In genomic region chr19:5463959-5464358, GRCh38 we compare ENCODE assay signal across 27 cellular contexts. TPM values are rescaled to one million over a fixed set of nuclear protein-coding genes. Genes with fewer than 3 reads are reported as not detected.
DNase-seq lines count a peak whose midpoint lies in the region; ATAC-seq, FAIRE-seq and TF ChIP-seq lines count a peak whose summit lies in the region.
"Had no signal": no experiment of that assay in that cellular context is flagged by ENCODE, and none has a peak within 500 bp of the region (broad histone marks: within the 10 kb centered on the region; RNA-seq: fewer than 3 reads in every experiment).

No MANE protein-coding gene starts in this region.

- TF ChIP-seq EP300 in HepG2 (IDR thresholded peaks at IDR 0.05; ENCODE audit: low read depth in 2 of 2, low read length in 2 of 2), result no peak; a peak in 1 of 4 replicates
- no peak for TF ChIP-seq EP300 in HepG2 (CRISPR knock-in tag; IDR thresholded peaks at IDR 0.05; ENCODE audit: borderline replicate concordance)

- no peak overlapping the region for H3K9ac ChIP-seq in HepG2 (ENCODE audit: insufficient read depth, low read depth, low read length)
- H3K9ac ChIP-seq: BLaER1 had no signal

- H3K4me1 Mint-ChIP-seq in Caco-2 (ENCODE audit: low read depth, unreplicated experiment), result peaks cover 29% of the 10 kb centered on the region
- H3K4me1 Mint-ChIP-seq in progenitor cell of endocrine pancreas (ENCODE audit: low read depth), result peaks cover 22% of the 10 kb centered on the region
- H3K4me1 Mint-ChIP-seq: CD4-positive, alpha-beta memory T cell; CD4-positive, CD25-positive, alpha-beta regulatory T cell; CD8-positive, alpha-beta memory T cell had no signal

- CTCF ChIA-PET in Caco-2 (lab: Charles Lee), result no interaction called here
- CTCF ChIA-PET in HepG2 (lab: Yijun Ruan, JAX; ENCODE audit: low intra/inter-chr PET ratio, low total read pairs), result no interaction called here
- CTCF ChIA-PET in RWPE1 (lab: Yijun Ruan, JAX), result interaction anchor here (0.6 kb wide), 1 partner anchor 41 kb away, joined by 3 read pairs; no protein-coding TSS in a partner anchor

- H3K27ac ChIP-seq in HepG2 (ENCODE audit: extremely low read length, insufficient read depth, low read length) (no peak overlapping the region), foreskin keratinocyte (no peak overlapping the region), RWPE1 (no peak overlapping the region)
- H3K27ac ChIP-seq: 22Rv1, A549, BLaER1 had no signal

- no peak for TF ChIP-seq POLR2A in HepG2 (IDR thresholded peaks at IDR 0.05; ENCODE audit: insufficient read depth in 1 of 2, low read depth in 2 of 2, low read length in 2 of 2)

- peaks cover 26% of the 10 kb centered on the region for H3K4me1 ChIP-seq in Caco-2
- H3K4me1 ChIP-seq in HepG2 (ENCODE audit: insufficient read depth, low read length), result peaks cover 44% of the 10 kb centered on the region
- H3K4me1 ChIP-seq in foreskin keratinocyte, result no peaks in the 10 kb centered on the region
- H3K4me1 ChIP-seq: A549, BE2C had no signal

- peak; percentile 21 for FAIRE-seq in HepG2 (lab: Jason Lieb, UNC)
- FAIRE-seq: A549, D721Med, G401.6, GM12891, GM18507 had no signal

- H3K79me2 ChIP-seq in HepG2 (ENCODE audit: insufficient read depth, low read length), result no peaks in the 10 kb centered on the region

- H4K20me1 ChIP-seq in HepG2 (ENCODE audit: insufficient read depth, low read length), result no peaks in the 10 kb centered on the region
- H4K20me1 ChIP-seq: BLaER1 had no signal

- H3K4me3 Mint-ChIP-seq in Caco-2 (ENCODE audit: unreplicated experiment), result peak overlapping the region; percentile 21
- H3K4me3 Mint-ChIP-seq in progenitor cell of endocrine pancreas (ENCODE audit: low read depth), result peak overlapping the region; percentile 17
- H3K4me3 Mint-ChIP-seq: CD14-positive monocyte; CD4-positive, alpha-beta memory T cell; CD4-positive, CD25-positive, alpha-beta regulatory T cell; CD8-positive, alpha-beta memory T cell had no signal

- 4% methylated on average over 3 of the region's 3 CpGs for WGBS in HepG2 (ENCODE audit: low lambda C conversion rate)

- H3K27me3 Mint-ChIP-seq in Caco-2 (ENCODE audit: insufficient read depth, unreplicated experiment) (no peaks in the 10 kb centered on the region), progenitor cell of endocrine pancreas (peaks cover 12% of the 10 kb centered on the region)
- H3K27me3 Mint-ChIP-seq: CD4-positive, CD25-positive, alpha-beta regulatory T cell had no signal

- no peaks in the 10 kb centered on the region for H3K27me3 ChIP-seq in Caco-2 (replicated peaks; ENCODE audit: control insufficient read depth, insufficient read depth, low read length)
- H3K27me3 ChIP-seq in HepG2 (ENCODE audit: control insufficient read depth in 1 of 2, insufficient read depth in 2 of 2, low read length in 2 of 2), result peaks cover 0 to 11% of the 10 kb centered on the region in 2 experiments; a peak in 4 of 5 replicates
- peaks cover 11% of the 10 kb centered on the region for H3K27me3 ChIP-seq in foreskin keratinocyte
- H3K27me3 ChIP-seq: BE2C, BLaER1 had no signal

- H3K9me3 ChIP-seq in Caco-2 (0 out of 2 replicates have a peak, but pooled peaks cover 5% of the 10 kb centered on the region), HepG2 (ENCODE audit: low read length) (no peaks in the 10 kb centered on the region)
- H3K9me3 ChIP-seq: A549, BE2C had no signal

- POLR2A ChIA-PET in Caco-2 (lab: Charles Lee) (no interaction called here), HepG2 (lab: Yijun Ruan, JAX) (no interaction called here), RWPE1 (lab: Yijun Ruan, JAX; ENCODE audit: low non-redundant PET) (no interaction called here)

- BruUV-seq in Caco-2 (replicated peaks; lab: Mats Ljungman, UMichigan) (no TSS peak), HepG2 (replicated peaks; lab: Mats Ljungman, UMichigan) (no TSS peak)

- TF ChIP-seq CTCF in Caco-2 (IDR thresholded peaks at IDR 0.05; ENCODE audit: insufficient read depth in 1 of 2, low read depth in 1 of 2, low read length in 1 of 2, severe bottlenecking in 1 of 2, unreplicated experiment in 1 of 2) (no peak), HepG2 (CRISPR knock-in tag; IDR thresholded peaks at IDR 0.05) (no peak), progenitor cell of endocrine pancreas (IDR thresholded peaks at IDR 0.05; ENCODE audit: unreplicated experiment) (no peak), foreskin keratinocyte (conservative IDR thresholded peaks at IDR 0.05) (no peak), RWPE1 (conservative IDR thresholded peaks at IDR 0.05; ENCODE audit: low read depth) (no peak)

- peak overlapping the region; percentile 19; the same call in 1 of the 2 replicates for H3K4me2 ChIP-seq in HepG2 (ENCODE audit: low read depth, low read length)
- H3K4me2 ChIP-seq: A549, BLaER1 had no signal

- no peak for ATAC-seq in HepG2
- no peak for ATAC-seq in foreskin keratinocyte
- ATAC-seq in left ventricle myocardium superior, result no peak
- ATAC-seq: A549 had no signal

- H3K36me3 Mint-ChIP-seq in Caco-2 (ENCODE audit: insufficient read depth, unreplicated experiment) (no peaks in the 10 kb centered on the region), progenitor cell of endocrine pancreas (ENCODE audit: insufficient read depth) (no peaks in the 10 kb centered on the region)
- H3K36me3 Mint-ChIP-seq: CD14-positive monocyte; CD4-positive, alpha-beta memory T cell; CD4-positive, CD25-positive, alpha-beta regulatory T cell; CD8-positive, alpha-beta memory T cell had no signal

- TF ChIP-seq RAD21 in HepG2 (CRISPR knock-in tag; IDR thresholded peaks at IDR 0.05), result no peak

- DNase-seq in Caco-2 (peak; percentile 69 to 72), HuH-7.5 (ENCODE audit: low spot score) (peak; percentile 60), HepG2 (ENCODE audit: low spot score) (peak; percentile 46), progenitor cell of endocrine pancreas (ENCODE audit: low spot score, unreplicated experiment) (no peak), foreskin keratinocyte (no peak), RWPE1 (ENCODE audit: low spot score) (no peak), left ventricle myocardium superior (no peak)
- DNase-seq: ACHN; BE2C; C1 segment of cervical spinal cord; Calu3; CD4-positive, alpha-beta memory T cell; CD4-positive, CD25-positive, alpha-beta regulatory T cell; CD8-positive, alpha-beta memory T cell; COR-L47; DMS79 treated with DMSO at 0.1 percent for 48 hours; GF-D8 had no signal

- H3K4me3 ChIP-seq in Caco-2 (ENCODE audit: low read depth, low read length) (no peak overlapping the region), HepG2 (replicated peaks in 1 of 3; ENCODE audit: insufficient read depth in 1 of 3, low read depth in 2 of 3, low read length in 3 of 3) (no peak overlapping the region)
- H3K4me3 ChIP-seq: A549, BLaER1 had no signal

- peaks cover 9% of the 10 kb centered on the region for H3K9me3 Mint-ChIP-seq in Caco-2 (ENCODE audit: unreplicated experiment)
- H3K9me3 Mint-ChIP-seq in progenitor cell of endocrine pancreas (ENCODE audit: low read depth), result peaks cover 7% of the 10 kb centered on the region

- H3K36me3 ChIP-seq in Caco-2 (ENCODE audit: control insufficient read depth, insufficient read depth, low read length), result no peaks in the 10 kb centered on the region
- no peaks in the 10 kb centered on the region for H3K36me3 ChIP-seq in HepG2 (replicated peaks in 1 of 2; ENCODE audit: control insufficient read depth in 1 of 2, insufficient read depth in 2 of 2, low read length in 2 of 2)
- H3K36me3 ChIP-seq: BE2C, BLaER1 had no signal

- in situ Hi-C loops in HepG2 (cut with HindIII; ENCODE audit: extremely low pct_ligation_motif_present, low pct_unique_long_range_greater_than_20kb), result no loop called here

- no peak overlapping the region for H2AFZ ChIP-seq in HepG2 (ENCODE audit: low read length)

- intact Hi-C loops in Caco-2 (cut with micrococcal nuclease; ENCODE audit: unreplicated experiment), result no loop called here
- intact Hi-C loops in HepG2 (cut with micrococcal nuclease; ENCODE audit: unreplicated experiment), result no loop called here
- intact Hi-C loops in left ventricle myocardium superior (cut with micrococcal nuclease), result no loop called here

- H3K27ac Mint-ChIP-seq in Caco-2 (ENCODE audit: unreplicated experiment), result peak overlapping the region; percentile 48
- H3K27ac Mint-ChIP-seq in progenitor cell of endocrine pancreas, result peak overlapping the region; percentile 15
- H3K27ac Mint-ChIP-seq: CD4-positive, alpha-beta memory T cell; CD4-positive, CD25-positive, alpha-beta regulatory T cell; CD8-positive, alpha-beta memory T cell had no signal

TF ChIP-seq in HepG2, 621 proteins besides CTCF, POLR2A, EP300 and RAD21 (continues in another document):
- TF ChIP-seq ZNF589 (CRISPR knock-in tag; conservative IDR thresholded peaks at IDR 0.05) (no peak), ZNF10 (CRISPR knock-in tag; IDR thresholded peaks at IDR 0.05; ENCODE audit: borderline replicate concordance, low read depth) (no peak), GATA4 (IDR thresholded peaks at IDR 0.05; ENCODE audit: borderline replicate concordance, low read depth) (peak; percentile 76)

RNA-seq across cellular contexts. Expression of gene ZNRF4, which starts 8.7 kb away (rescaled TPM):
- total RNA-seq in Caco-2 (2022) (not detected in 2 replicates), HepG2 (2016; rRNA removed; fragmentation: Illumina TruSeq; extraction: Trizol) (not detected in 2 replicates), progenitor cell of endocrine pancreas (not detected in 2 replicates), foreskin keratinocyte (not detected in 2 replicates), left ventricle myocardium superior (not detected)
- not detected in 2 replicates for total RNA-seq in HepG2 (2016; cell fraction: cytosol; rRNA removed; fragmentation: Illumina TruSeq; extraction: Trizol; ENCODE audit: low read depth)
- total RNA-seq in HepG2 (2016; cell fraction: insoluble cytoplasmic fraction; rRNA removed; fragmentation: Illumina TruSeq; extraction: Trizol), result not detected in 2 replicates
- not detected in 2 replicates for total RNA-seq in HepG2 (2016; cell fraction: membrane; rRNA removed; fragmentation: Illumina TruSeq; extraction: Trizol)
- not detected in 2 replicates for total RNA-seq in HepG2 (2016; cell fraction: nucleus; rRNA removed; fragmentation: Illumina TruSeq; extraction: Trizol)
- polyA plus RNA-seq in HepG2 (2011; rRNA removed) (not detected in 2 replicates), foreskin keratinocyte (not detected in 2 replicates)
- not detected in 2 replicates for polyA plus RNA-seq in HepG2 (2011; cell fraction: cytosol; rRNA removed)
- not detected in 2 replicates for polyA plus RNA-seq in HepG2 (2011; cell fraction: nucleus; rRNA removed)
- polyA plus RNA-seq in HepG2 (2012), result not detected in 2 replicates
- not detected in 2 replicates for polyA plus RNA-seq in HepG2 (2016; cell fraction: cytosol; fragmentation: Illumina TruSeq; extraction: Trizol; ENCODE audit: low read depth)
- not detected in 2 replicates for polyA plus RNA-seq in HepG2 (2016; cell fraction: insoluble cytoplasmic fraction; fragmentation: Illumina TruSeq; extraction: Trizol; ENCODE audit: low read depth)
- polyA plus RNA-seq in HepG2 (2016; cell fraction: membrane; fragmentation: Illumina TruSeq; extraction: Trizol; ENCODE audit: low read depth), result not detected in 2 replicates
- polyA plus RNA-seq in HepG2 (2016; cell fraction: nucleus; fragmentation: Illumina TruSeq; extraction: Trizol; ENCODE audit: insufficient read depth, low read depth), result not detected in 2 replicates
- polyA minus RNA-seq in HepG2 (2011; rRNA and poly(A)+ RNA removed; ENCODE audit: low replicate concordance), result not detected in 2 replicates
- polyA minus RNA-seq in HepG2 (2011; cell fraction: cytosol; rRNA and poly(A)+ RNA removed), result not detected in 2 replicates
- polyA minus RNA-seq in HepG2 (2011; cell fraction: nucleus; rRNA and poly(A)+ RNA removed), result not detected in 2 replicates
- total RNA-seq: A172; Calu3; CD4-positive, alpha-beta memory T cell; CD4-positive, CD25-positive, alpha-beta regulatory T cell; CD8-positive, alpha-beta memory T cell had no signal
- polyA plus RNA-seq: A549; AG04450; CD14-positive monocyte; CD4-positive, alpha-beta memory T cell; CD4-positive, CD25-positive, alpha-beta regulatory T cell; CD8-positive, alpha-beta memory T cell had no signal

Comparison
In these comparisons a context has a peak if more than half of its experiments do, and no peak if none do; other contexts are left out.
1. DNase-seq: peak in Caco-2 (2 of 2), HuH-7.5 (single experiment) and HepG2 (single experiment); none in progenitor cell of endocrine pancreas (single experiment), foreskin keratinocyte (0 of 2), RWPE1 (single experiment) and left ventricle myocardium superior (single experiment).